In the genomic region with DNA sequence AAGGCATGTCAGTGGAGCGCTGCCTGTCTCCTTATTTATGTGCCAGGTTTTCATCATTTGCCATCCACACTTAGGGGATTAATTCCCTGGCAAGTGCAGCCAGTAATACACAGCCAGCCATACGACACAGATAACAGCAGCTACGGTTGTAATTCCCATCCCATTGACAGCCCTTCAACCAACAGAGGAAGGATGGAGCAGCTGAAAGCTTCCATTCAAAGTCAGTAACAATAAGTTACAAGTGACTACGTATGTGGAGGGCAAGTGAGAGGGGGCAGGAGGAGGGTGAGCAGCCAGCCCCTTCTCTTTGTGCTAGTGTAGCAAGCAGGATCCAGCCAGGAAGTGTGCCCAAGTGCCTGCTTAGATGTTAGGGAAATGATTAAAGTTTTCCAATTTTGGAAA, we compare ENCODE assay signal across 33 cellular contexts. TPM values are rescaled to one million over a fixed set of nuclear protein-coding genes. Genes with fewer than 3 reads are reported as not detected.
DNase-seq lines count a peak whose midpoint lies in the region; ATAC-seq and TF ChIP-seq lines count a peak whose summit lies in the region.
"Had no signal": no experiment of that assay in that cellular context is flagged by ENCODE, and none has a peak within 500 bp of the region (broad histone marks: within the 10 kb centered on the region; RNA-seq: fewer than 3 reads in every experiment).

No MANE protein-coding gene starts in this region.

- ATAC-seq in GM18861 (IDR thresholded peaks at IDR 0.05; ENCODE audit: unreplicated experiment) = no peak
- ATAC-seq: GM23338; K562; left lung; naive thymus-derived CD4-positive, alpha-beta T cell; T-cell had no signal

- peak overlapping the region; percentile 24 for H3K27ac Mint-ChIP-seq in neural crest cell (ENCODE audit: unreplicated experiment)
- H3K27ac Mint-ChIP-seq: activated naive CD4-positive, alpha-beta T cell treated with anti-CD3 and anti-CD28 coated beads, Interleukin-2, amount 50 U/mL, for 24 hours; activated T-helper 2 cell treated with anti-CD3 and anti-CD28 coated beads, Interferon-gamma antibody, Interleukin-2, Interleukin-4, amounts not matched to agents 10 μg/mL and 5 μg/mL and 100 μg/mL, durations not matched to agents 14 hours and 24 hours and 36 hours; GM23338; HFFc6; naive thymus-derived CD4-positive, alpha-beta T cell; T-cell had no signal

- peak; percentile 87 for DNase-seq in D341Med (ENCODE audit: low spot score)
- DNase-seq in NCI-H345 treated with DMSO at 0.1 percent for 48 hours (lab: John Stamatoyannopoulos, UW; ENCODE audit: unreplicated experiment) = peak; percentile 10
- peak in 3 of 10 donors; percentile 26 to 52 (median 36) for DNase-seq in dorsolateral prefrontal cortex
- no peak for DNase-seq in neural crest cell (ENCODE audit: low read depth, low spot score)
- no peak for DNase-seq in SKM-1 (lab: John Stamatoyannopoulos, UW; ENCODE audit: unreplicated experiment)
- no peak for DNase-seq in NCI-H1092 (lab: John Stamatoyannopoulos, UW)
- DNase-seq: activated CD4-positive, alpha-beta T cell treated with anti-CD3 and anti-CD28 coated beads for 48 hours; Caco-2; DMS79 treated with DMSO at 0.1 percent for 48 hours; effector memory CD4-positive, alpha-beta T cell; erythroblast; GF-D8; HFFc6; left lung; naive thymus-derived CD4-positive, alpha-beta T cell; NCI-H1092 treated with DMSO at 0.1 percent for 48 hours; NCI-H1694 treated with DMSO at 0.1 percent for 48 hours; NCI-H2171 treated with DMSO at 0.1 percent for 48 hours; NCI-H526 treated with DMSO at 0.1 percent for 48 hours; Peyer's patch; stimulated activated CD4-positive, alpha-beta T cell treated with anti-CD3 and anti-CD28 coated beads, Interleukin-15, amount 100 ng/mL, for 24 hours; stimulated activated CD4-positive, alpha-beta T cell treated with anti-CD3 and anti-CD28 coated beads, Interleukin-4, amount 100 ng/mL, for 4 hours; T-cell; WERI-Rb-1 had no signal

- H3K27ac ChIP-seq in dorsolateral prefrontal cortex = peak overlapping the region in 43 of 59 donors; percentile 2 to 84 (median 57)
- H3K27ac ChIP-seq: breast epithelium, C4-2B, left lung, Peyer's patch, SJSA1, tibial nerve, WERI-Rb-1 had no signal

- H3K4me3 ChIP-seq in dorsolateral prefrontal cortex = no peak overlapping the region
- H3K4me3 ChIP-seq: breast epithelium, GM23338, K562, left lung, Peyer's patch, SJSA1, tibial nerve had no signal

- peaks cover 17% of the 10 kb centered on the region for H3K27me3 Mint-ChIP-seq in neural crest cell (ENCODE audit: low read depth)

- H3K27me3 ChIP-seq in dorsolateral prefrontal cortex = no peaks in the 10 kb centered on the region
- H3K27me3 ChIP-seq: breast epithelium, Peyer's patch, tibial nerve had no signal

- H3K4me1 Mint-ChIP-seq in neural crest cell = peaks cover 29% of the 10 kb centered on the region
- H3K4me1 Mint-ChIP-seq: activated naive CD4-positive, alpha-beta T cell treated with anti-CD3 and anti-CD28 coated beads, Interleukin-2, amount 50 U/mL, for 24 hours; T-cell had no signal

- no peak for TF ChIP-seq CTCF in dorsolateral prefrontal cortex (IDR thresholded peaks at IDR 0.05 in 54 of 56, conservative IDR thresholded peaks at IDR 0.05 in 2 of 56; ENCODE audit: low read depth in 1 of 56, partially characterized antibody in 56 of 56)
- no peak for TF ChIP-seq CTCF in neural crest cell (conservative IDR thresholded peaks at IDR 0.05)

- no peaks in the 10 kb centered on the region for H3K9me3 Mint-ChIP-seq in neural crest cell
- H3K9me3 Mint-ChIP-seq: activated naive CD4-positive, alpha-beta T cell treated with anti-CD3 and anti-CD28 coated beads, Interleukin-2, amount 50 U/mL, for 24 hours; activated T-helper 2 cell treated with anti-CD3 and anti-CD28 coated beads, Interferon-gamma antibody, Interleukin-2, Interleukin-4, amounts not matched to agents 10 μg/mL and 5 μg/mL and 100 μg/mL, durations not matched to agents 14 hours and 24 hours and 36 hours; GM23338; HFFc6; T-cell had no signal

- H3K4me3 Mint-ChIP-seq in neural crest cell = no peak overlapping the region
- H3K4me3 Mint-ChIP-seq: activated naive CD4-positive, alpha-beta T cell treated with anti-CD3 and anti-CD28 coated beads, Interleukin-2, amount 50 U/mL, for 24 hours; GM23338; HFFc6; naive thymus-derived CD4-positive, alpha-beta T cell; T-cell had no signal

- H3K36me3 Mint-ChIP-seq in neural crest cell (ENCODE audit: low read depth) = no peaks in the 10 kb centered on the region
- H3K36me3 Mint-ChIP-seq: activated naive CD4-positive, alpha-beta T cell treated with anti-CD3 and anti-CD28 coated beads, Interleukin-2, amount 50 U/mL, for 24 hours; naive thymus-derived CD4-positive, alpha-beta T cell; T-cell had no signal

- intact Hi-C loops in dorsolateral prefrontal cortex (cut with DNase I) = loop anchor here (5.0 to 10.0 kb wide), 2 partner anchors 50 to 52 kb away; a partner anchor contains a TSS

RNA-seq across cellular contexts. Expression of a gene that starts 53.8 kb away (rescaled TPM):
- 10 to 100 TPM in 119 of 120 experiments, 1 to 10 TPM in 1; 9.1 to 68.0 (median 37.2) TPM for total RNA-seq in dorsolateral prefrontal cortex
- total RNA-seq in neural crest cell = 4.3 and 6.5 TPM in 2 replicates

Comparison
In these comparisons a context has a peak if more than half of its experiments do, and no peak if none do; other contexts are left out.
1. DNase-seq: peak in D341Med (single experiment) and NCI-H345 treated with DMSO at 0.1 percent for 48 hours (single experiment); none in neural crest cell (single experiment), SKM-1 (single experiment) and NCI-H1092 (single experiment).